In the genomic region with DNA sequence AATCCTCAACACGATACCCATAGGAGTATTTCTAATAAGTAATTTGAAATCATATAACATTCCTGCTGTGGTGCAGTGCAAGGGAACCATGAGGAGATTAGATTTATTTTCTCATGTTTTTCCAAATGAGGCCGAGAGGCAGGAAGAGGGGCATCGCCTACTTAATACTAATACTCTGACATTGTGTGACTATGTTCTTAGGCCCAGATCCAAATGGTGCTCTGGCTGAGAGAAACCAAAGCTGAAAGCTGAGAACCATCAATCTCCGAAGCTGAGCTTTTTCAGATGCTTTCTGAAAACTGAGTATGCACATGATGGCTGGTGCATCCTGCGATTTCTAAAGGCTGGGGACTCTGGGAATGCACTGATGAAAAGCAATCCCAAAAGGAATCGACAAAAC, we compare ENCODE assay signal across 22 cellular contexts.
DNase-seq lines count a peak whose midpoint lies in the region; ATAC-seq and TF ChIP-seq lines count a peak whose summit lies in the region.
"Had no signal": no experiment of that assay in that cellular context is flagged by ENCODE, and none has a peak within 500 bp of the region (broad histone marks: within the 10 kb centered on the region; RNA-seq: fewer than 3 reads in every experiment).

No MANE protein-coding gene starts in this region.

- H4K5ac ChIP-seq in IMR-90 (ENCODE audit: low read depth, low read length) = no peak overlapping the region

- no peak overlapping the region for H3K18ac ChIP-seq in IMR-90 (ENCODE audit: low read depth, low read length)

- no peaks in the 10 kb centered on the region for H3K79me1 ChIP-seq in IMR-90 (ENCODE audit: low read depth in 1 of 2, low read length in 2 of 2)

- TF ChIP-seq EP300 in stomach (IDR thresholded peaks at IDR 0.05) = no peak

- no peak overlapping the region for H3K4me2 ChIP-seq in IMR-90 (ENCODE audit: low read depth, low read length)

- no peak overlapping the region for H3K4me3 Mint-ChIP-seq in endodermal cell
- H3K4me3 Mint-ChIP-seq: activated CD4-positive, alpha-beta T cell treated with anti-CD3 and anti-CD28 coated beads, Interleukin-2, amount 10 ng/mL, durations not matched to agents 7 days and 5 days had no signal

- dilution Hi-C loops in IMR-90 (cut with HindIII; ENCODE audit: low sequenced_read_pairs, unreplicated experiment) = no loop called here

- H3K27me3 ChIP-seq in IMR-90 (ENCODE audit: control insufficient read depth, insufficient read depth, low read length) (no peaks in the 10 kb centered on the region), endodermal cell (ENCODE audit: control insufficient read depth, insufficient read depth, low read length, poor library complexity, severe bottlenecking) (no peaks in the 10 kb centered on the region), right atrium auricular region (no peaks in the 10 kb centered on the region), stomach (no peaks in the 10 kb centered on the region)
- H3K27me3 ChIP-seq: adrenal gland, pancreas had no signal

- no peak overlapping the region for H3K27ac ChIP-seq in IMR-90 (ENCODE audit: insufficient read depth, low read length)
- H3K27ac ChIP-seq in endodermal cell (ENCODE audit: low read depth, low read length) = no peak overlapping the region
- peak overlapping the region; percentile 63 to 71 for H3K27ac ChIP-seq in right atrium auricular region
- peak overlapping the region in 3 of 5 donors; percentile 65 to 79 (median 66) for H3K27ac ChIP-seq in stomach
- H3K27ac ChIP-seq: pancreas had no signal

- H3K9me1 ChIP-seq in IMR-90 (ENCODE audit: insufficient read depth, low read length) = no peaks in the 10 kb centered on the region; the same call in 1 of the 2 replicates

- H2AK5ac ChIP-seq in IMR-90 (ENCODE audit: low read depth, low read length) = no peak overlapping the region

- H3K27me3 Mint-ChIP-seq in endodermal cell (ENCODE audit: insufficient read depth) = peaks cover 4% of the 10 kb centered on the region

- H3K36me3 ChIP-seq in IMR-90 (ENCODE audit: control insufficient read depth, insufficient read depth, low read length) (no peaks in the 10 kb centered on the region), endodermal cell (ENCODE audit: control insufficient read depth, insufficient read depth, low read length) (no peaks in the 10 kb centered on the region), right atrium auricular region (no peaks in the 10 kb centered on the region), stomach (no peaks in the 10 kb centered on the region)
- H3K36me3 ChIP-seq: adrenal gland, pancreas had no signal

- no peak overlapping the region for H3K27ac Mint-ChIP-seq in endodermal cell
- H3K27ac Mint-ChIP-seq: activated CD4-positive, alpha-beta T cell treated with anti-CD3 and anti-CD28 coated beads, Interleukin-2, amount 10 ng/mL, durations not matched to agents 7 days and 5 days had no signal

- CTCF ChIA-PET in IMR-90 (lab: Yijun Ruan, JAX) = interaction anchor here (2.4 to 3.3 kb wide), 2 partner anchors 65 to 93 kb away, joined by 11 to 25 read pairs; no protein-coding TSS in a partner anchor

- no peak overlapping the region for H2BK120ac ChIP-seq in IMR-90 (ENCODE audit: low read depth, low read length)

- H2AK9ac ChIP-seq in IMR-90 (replicated peaks; ENCODE audit: low read depth, low read length, poor library complexity) = no peak overlapping the region

- H3K9me3 Mint-ChIP-seq in endodermal cell = no peaks in the 10 kb centered on the region
- H3K9me3 Mint-ChIP-seq: activated CD4-positive, alpha-beta T cell treated with anti-CD3 and anti-CD28 coated beads, Interleukin-2, amount 10 ng/mL, durations not matched to agents 7 days and 5 days had no signal

- no peak for DNase-seq in IMR-90
- peak; percentile 7 for DNase-seq in endodermal cell
- DNase-seq in right atrium auricular region (ENCODE audit: low spot score) = no peak
- DNase-seq in stomach = no peak
- DNase-seq in Ammon's horn (ENCODE audit: low spot score) = no peak
- no peak for DNase-seq in activated CD4-positive, alpha-beta T cell treated with anti-CD3 and anti-CD28 coated beads, Interleukin-2, amount 50 U/mL, for 1 hour
- DNase-seq: activated CD4-positive, alpha-beta T cell treated with anti-CD3 and anti-CD28 coated beads, Interleukin-2, amount 10 ng/mL, durations not matched to agents 7 days and 5 days; activated gamma-delta T cell; central memory CD4-positive, alpha-beta T cell; DMS79 treated with DMSO at 0.1 percent for 48 hours; islet precursor cell; Kasumi-1; NCI-H1048; NCI-H2107; NCI-H526; pancreas; stimulated activated CD4-positive, alpha-beta T cell treated with anti-CD3 and anti-CD28 coated beads, Interleukin-4, amount 100 ng/mL, for 4 hours; substantia nigra had no signal

- H2BK5ac ChIP-seq in IMR-90 (ENCODE audit: low read depth, low read length, poor library complexity, severe bottlenecking) = no peak overlapping the region

- no peak overlapping the region for H4K8ac ChIP-seq in IMR-90 (ENCODE audit: low read depth in 2 of 2, low read length in 2 of 2)

- no peak overlapping the region for H2BK15ac ChIP-seq in IMR-90 (ENCODE audit: low read depth, low read length)

- no peaks in the 10 kb centered on the region for H3K9me3 ChIP-seq in IMR-90 (ENCODE audit: control insufficient read depth, insufficient read depth, low read length)
- H3K9me3 ChIP-seq in endodermal cell (ENCODE audit: control insufficient read depth, low read length) = no peaks in the 10 kb centered on the region
- no peaks in the 10 kb centered on the region for H3K9me3 ChIP-seq in right atrium auricular region
- no peaks in the 10 kb centered on the region for H3K9me3 ChIP-seq in stomach
- H3K9me3 ChIP-seq: adrenal gland, pancreas had no signal

- H2AFZ ChIP-seq in IMR-90 (replicated peaks; ENCODE audit: low read length, poor library complexity) = no peak overlapping the region

- no peak overlapping the region for H3K9ac ChIP-seq in IMR-90 (ENCODE audit: low read depth, low read length)
- no peak overlapping the region for H3K9ac ChIP-seq in endodermal cell (ENCODE audit: extremely low read depth, low read length, poor library complexity, severe bottlenecking)

- H3K4me1 Mint-ChIP-seq in endodermal cell = peaks cover 4% of the 10 kb centered on the region

- no peak for TF ChIP-seq RAD21 in IMR-90 (IDR thresholded peaks at IDR 0.05; ENCODE audit: low read length)

- ATAC-seq in IMR-90 (ENCODE audit: low read depth) (no peak), HG02973 (IDR thresholded peaks at IDR 0.05; ENCODE audit: unreplicated experiment) (no peak), HG03095 (IDR thresholded peaks at IDR 0.05; ENCODE audit: unreplicated experiment) (no peak)
- ATAC-seq: esophagus mucosa had no signal

- H3K4ac ChIP-seq in IMR-90 (ENCODE audit: low read depth, low read length) = no peak overlapping the region

- intact Hi-C loops in IMR-90 (cut with micrococcal nuclease) (loop anchor here (1.0 to 10.0 kb wide), 3 partner anchors 65 to 517 kb away; a partner anchor contains a TSS), stomach (cut with DNase I; ENCODE audit: low total_unique reads) (no loop called here)

- H3K4me3 ChIP-seq in IMR-90 (ENCODE audit: insufficient read depth, low read depth, low read length) = no peak overlapping the region
- H3K4me3 ChIP-seq in endodermal cell (ENCODE audit: low read length) = no peak overlapping the region
- H3K4me3 ChIP-seq in right atrium auricular region = no peak overlapping the region
- no peak overlapping the region for H3K4me3 ChIP-seq in stomach
- H3K4me3 ChIP-seq: adrenal gland, pancreas had no signal

- H3K4me1 ChIP-seq in IMR-90 (ENCODE audit: control insufficient read depth, insufficient read depth, low read length) (peaks cover 8% of the 10 kb centered on the region), endodermal cell (ENCODE audit: control insufficient read depth, insufficient read depth, low read length) (no peaks in the 10 kb centered on the region), right atrium auricular region (peaks cover 0 to 21% of the 10 kb centered on the region in 2 donors), stomach (peaks cover 13 to 51% (median 34%) of the 10 kb centered on the region in 4 donors)
- H3K4me1 ChIP-seq: pancreas had no signal

- peak overlapping the region; percentile 51; the same call in 1 of the 2 replicates for H2BK20ac ChIP-seq in IMR-90 (ENCODE audit: low read depth, low read length)

- no peak overlapping the region for H3K23ac ChIP-seq in IMR-90 (ENCODE audit: low read depth, low read length)

- H3K36me3 Mint-ChIP-seq in endodermal cell (ENCODE audit: low read depth) = no peaks in the 10 kb centered on the region

- POLR2A ChIA-PET in IMR-90 (lab: Charles Lee; ENCODE audit: unreplicated experiment) = no interaction called here

- no peaks in the 10 kb centered on the region for H4K20me1 ChIP-seq in IMR-90 (ENCODE audit: insufficient read depth, low read length)

- no peak overlapping the region for H3K14ac ChIP-seq in IMR-90 (replicated peaks; ENCODE audit: low read depth, low read length)

- TF ChIP-seq CTCF in IMR-90 (conservative IDR thresholded peaks at IDR 0.05; ENCODE audit: low read depth, low read length) = no peak
- no peak for TF ChIP-seq CTCF in endodermal cell (conservative IDR thresholded peaks at IDR 0.05)
- TF ChIP-seq CTCF in right atrium auricular region (IDR thresholded peaks at IDR 0.05) = no peak
- TF ChIP-seq CTCF in stomach (IDR thresholded peaks at IDR 0.05) = no peak

- no peak overlapping the region for H4K91ac ChIP-seq in IMR-90 (ENCODE audit: insufficient read depth, low read depth, low read length)

- no peak for TF ChIP-seq POLR2A in IMR-90 (IDR thresholded peaks at IDR 0.05; ENCODE audit: low read depth, low read length)
- TF ChIP-seq POLR2A in stomach (IDR thresholded peaks at IDR 0.05) = no peak

- H3K56ac ChIP-seq in IMR-90 (ENCODE audit: extremely low read depth, insufficient read depth, low read length) = no peak overlapping the region

- WGBS in IMR-90 (ENCODE audit: extremely low coverage in 2 of 2, insufficient read length in 1 of 2), 2 experiments = 25% methylated on average over 1 of the region's 6 CpGs; no CpG with 5 or more reads in 1 of the 2 experiments
- WGBS in endodermal cell (ENCODE audit: insufficient coverage in 1 of 2, insufficient read length in 1 of 2), 2 experiments = 98 to 100% methylated on average over 5 of the region's 6 CpGs
- WGBS in stomach, 5 donors = 58 to 76% (median 68%) methylated on average over 6 of the region's 6 CpGs

- in situ Hi-C loops in IMR-90 (cut with MboI; ENCODE audit: low sequenced_read_pairs) = loop anchor here (10.0 kb wide), 1 partner anchor 230 kb away; no protein-coding TSS in a partner anchor

- no TSS peak for BruUV-seq in IMR-90 (replicated peaks; lab: Mats Ljungman, UMichigan)

TF ChIP-seq in IMR-90, 13 proteins besides CTCF, POLR2A, EP300 and RAD21 (continues in another document):
- no peak for TF ChIP-seq FOS (IDR thresholded peaks at IDR 0.05; ENCODE audit: low read depth, low read length)
- no peak for TF ChIP-seq RFX5 (IDR thresholded peaks at IDR 0.05; ENCODE audit: low read depth, low read length)
- no peak for TF ChIP-seq MAZ (IDR thresholded peaks at IDR 0.05; ENCODE audit: borderline replicate concordance, low read depth, low read length)

Comparison
In these comparisons a context has a peak if more than half of its experiments do, and no peak if none do; other contexts are left out.
1. H3K27ac ChIP-seq: peak in right atrium auricular region (2 of 2) and stomach (3 of 5); none in IMR-90 (single experiment) and endodermal cell (single experiment).